In the genomic region with DNA sequence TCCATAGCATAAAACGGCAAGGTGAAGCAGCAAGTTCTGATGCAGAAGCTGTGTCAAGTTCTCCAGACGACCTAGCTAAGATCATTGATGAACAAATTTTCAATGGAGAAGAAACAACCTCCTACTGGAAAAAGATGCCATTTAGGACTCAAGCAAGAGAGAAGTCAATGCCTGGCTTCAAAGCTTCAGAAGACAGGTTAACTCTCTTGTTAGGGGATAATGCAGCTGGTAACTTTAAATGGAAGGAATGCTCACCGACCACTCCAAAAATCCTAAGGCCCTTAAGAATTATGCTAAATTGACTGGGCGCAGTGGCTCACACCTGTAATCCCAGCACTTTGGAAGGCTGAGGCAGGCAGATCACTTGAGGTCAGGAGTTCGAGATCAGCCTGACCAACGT, we compare ENCODE assay signal across 13 cellular contexts. TPM values are rescaled to one million over a fixed set of nuclear protein-coding genes. Genes with fewer than 3 reads are reported as not detected.
DNase-seq lines count a peak whose midpoint lies in the region; ATAC-seq and TF ChIP-seq lines count a peak whose summit lies in the region.
"Had no signal": no experiment of that assay in that cellular context is flagged by ENCODE, and none has a peak within 500 bp of the region (broad histone marks: within the 10 kb centered on the region; RNA-seq: fewer than 3 reads in every experiment).

No MANE protein-coding gene starts in this region.

- H3K27me3 ChIP-seq in Loucy (ENCODE audit: insufficient read depth, low read length, poor library complexity, severe bottlenecking) (no peaks in the 10 kb centered on the region), esophagus muscularis mucosa (no peaks in the 10 kb centered on the region), skeletal muscle satellite cell (ENCODE audit: control insufficient read depth, insufficient read depth, low read length) (no peaks in the 10 kb centered on the region)

- DNase-seq in activated CD4-positive, alpha-beta T cell treated with anti-CD3 and anti-CD28 coated beads, Interleukin-2, amount 10 ng/mL, durations not matched to agents 24 days and 14 days, result no peak
- DNase-seq in activated CD4-positive, alpha-beta T cell treated with anti-CD3 and anti-CD28 coated beads, Interleukin-2, amount 50 U/mL, for 48 hours, result no peak
- no peak for DNase-seq in esophagus muscularis mucosa (ENCODE audit: extremely low spot score)
- DNase-seq in NCI-H1092 treated with DMSO at 0.1 percent for 48 hours (lab: John Stamatoyannopoulos, UW), result no peak
- DNase-seq in NCI-H1417 (lab: John Stamatoyannopoulos, UW), result no peak
- DNase-seq: activated CD4-positive, alpha-beta T cell treated with anti-CD3 and anti-CD28 coated beads, Interleukin-2, amount 50 U/mL, for 1 hour; glutamatergic neuron; NCI-H524; nephron progenitor cell had no signal

- peak overlapping the region; percentile 63 for H3K4me3 Mint-ChIP-seq in activated CD4-positive, alpha-beta T cell treated with anti-CD3 and anti-CD28 coated beads, Interleukin-2, amount 10 ng/mL, durations not matched to agents 24 days and 14 days
- H3K4me3 Mint-ChIP-seq: nephron progenitor cell had no signal

- H3K4me2 ChIP-seq in Loucy (ENCODE audit: low read depth, low read length, poor library complexity, severe bottlenecking) (peak overlapping the region; percentile 70), skeletal muscle satellite cell (ENCODE audit: low read length) (peak overlapping the region; percentile 64)

- H3K9me3 Mint-ChIP-seq in activated CD4-positive, alpha-beta T cell treated with anti-CD3 and anti-CD28 coated beads, Interleukin-2, amount 10 ng/mL, durations not matched to agents 24 days and 14 days, result peaks cover 7% of the 10 kb centered on the region
- H3K9me3 Mint-ChIP-seq: stimulated activated naive CD8-positive, alpha-beta T cell treated with anti-CD3 and anti-CD28 coated beads, Interleukin-15, Interleukin-2, amounts not matched to agents 100 ng/mL and 50 ng/mL, for 24 hours had no signal

- peaks cover 10% of the 10 kb centered on the region for H3K4me1 Mint-ChIP-seq in activated CD4-positive, alpha-beta T cell treated with anti-CD3 and anti-CD28 coated beads, Interleukin-2, amount 10 ng/mL, durations not matched to agents 24 days and 14 days
- H3K4me1 Mint-ChIP-seq: nephron progenitor cell had no signal

- TF ChIP-seq CTCF in Loucy (conservative IDR thresholded peaks at IDR 0.05; ENCODE audit: low read length) (no peak), esophagus muscularis mucosa (IDR thresholded peaks at IDR 0.05) (no peak)

- no peaks in the 10 kb centered on the region for H3K9me2 ChIP-seq in Loucy (replicated peaks; ENCODE audit: low read depth, low read length)

- H3K36me3 Mint-ChIP-seq in activated CD4-positive, alpha-beta T cell treated with anti-CD3 and anti-CD28 coated beads, Interleukin-2, amount 10 ng/mL, durations not matched to agents 24 days and 14 days (ENCODE audit: low read depth), result peaks cover 6% of the 10 kb centered on the region

- no peak for TF ChIP-seq EP300 in esophagus muscularis mucosa (IDR thresholded peaks at IDR 0.05)

- peak overlapping the region; percentile 88 for H2AFZ ChIP-seq in Loucy (ENCODE audit: low read length)

- no peaks in the 10 kb centered on the region for H3F3A ChIP-seq in Loucy (ENCODE audit: low read depth)

- no peaks in the 10 kb centered on the region for H3K79me2 ChIP-seq in Loucy (ENCODE audit: insufficient read depth, low read length)

- WGBS in esophagus muscularis mucosa, result 88% methylated on average over 6 of the region's 6 CpGs

- H4K20me1 ChIP-seq in Loucy (ENCODE audit: insufficient read depth, low read length, poor library complexity, severe bottlenecking), result no peaks in the 10 kb centered on the region

- H3K27me3 Mint-ChIP-seq in activated CD4-positive, alpha-beta T cell treated with anti-CD3 and anti-CD28 coated beads, Interleukin-2, amount 10 ng/mL, durations not matched to agents 24 days and 14 days, result no peaks in the 10 kb centered on the region
- H3K27me3 Mint-ChIP-seq: stimulated activated naive CD8-positive, alpha-beta T cell treated with anti-CD3 and anti-CD28 coated beads, Interleukin-15, Interleukin-2, amounts not matched to agents 100 ng/mL and 50 ng/mL, for 24 hours had no signal

- peak overlapping the region in 2 of 4 donors; percentile 49 to 50 for H3K27ac ChIP-seq in esophagus muscularis mucosa (replicated peaks in 1 of 4)

- H3K4me3 ChIP-seq in Loucy (ENCODE audit: low read length, poor library complexity, severe bottlenecking) (peak overlapping the region; percentile 52), esophagus muscularis mucosa (peak overlapping the region in 3 of 4 donors; percentile 10 to 31 (median 18)), skeletal muscle satellite cell (ENCODE audit: low read length) (no peak overlapping the region)

- H3K27ac Mint-ChIP-seq in activated CD4-positive, alpha-beta T cell treated with anti-CD3 and anti-CD28 coated beads, Interleukin-2, amount 10 ng/mL, durations not matched to agents 24 days and 14 days, result no peak overlapping the region
- H3K27ac Mint-ChIP-seq: nephron progenitor cell had no signal

- H3K4me1 ChIP-seq in Loucy (ENCODE audit: insufficient read depth, low read length, poor library complexity, severe bottlenecking) (peaks cover 6% of the 10 kb centered on the region), esophagus muscularis mucosa (peaks cover 0 to 12% (median 7%) of the 10 kb centered on the region in 4 donors), skeletal muscle satellite cell (ENCODE audit: control insufficient read depth, insufficient read depth, low read length) (peaks cover 6% of the 10 kb centered on the region)

- H3K36me3 ChIP-seq in Loucy (ENCODE audit: insufficient read depth, low read length), result no peaks in the 10 kb centered on the region
- H3K36me3 ChIP-seq in esophagus muscularis mucosa, result peaks cover 0 to 7% (median 2%) of the 10 kb centered on the region in 4 donors
- peaks cover 12% of the 10 kb centered on the region for H3K36me3 ChIP-seq in skeletal muscle satellite cell (ENCODE audit: insufficient read depth, low read length)

- ATAC-seq in GM21717 (IDR thresholded peaks at IDR 0.05; ENCODE audit: unreplicated experiment), result no peak

- H3K9ac ChIP-seq in Loucy (ENCODE audit: low read depth, low read length, poor library complexity, severe bottlenecking) (peak overlapping the region; percentile 42), skeletal muscle satellite cell (ENCODE audit: low read depth, low read length) (no peak overlapping the region)

- TF ChIP-seq POLR2A in esophagus muscularis mucosa (IDR thresholded peaks at IDR 0.05; ENCODE audit: low read depth), result no peak

- intact Hi-C loops in activated CD4-positive, alpha-beta T cell treated with anti-CD3 and anti-CD28 coated beads, Interleukin-2, amount 10 ng/mL, durations not matched to agents 24 days and 14 days (cut with micrococcal nuclease), result no loop called here
- intact Hi-C loops in esophagus muscularis mucosa (cut with DNase I), result no loop called here

- H3K9me3 ChIP-seq in Loucy (ENCODE audit: insufficient read depth, low read depth, low read length) (no peaks in the 10 kb centered on the region), esophagus muscularis mucosa (no peaks in the 10 kb centered on the region), skeletal muscle satellite cell (replicated peaks; ENCODE audit: low read length) (no peaks in the 10 kb centered on the region)

RNA-seq across cellular contexts. Expression of gene CLTCL1, which starts 31.3 kb away (rescaled TPM):
- total RNA-seq in activated CD4-positive, alpha-beta T cell treated with anti-CD3 and anti-CD28 coated beads, Interleukin-2, amount 10 ng/mL, durations not matched to agents 24 days and 14 days, result 0.43 and 1.3 TPM in 2 replicates
- 1 to 10 TPM; 4.8 to 8.9 (median 6.0) TPM for total RNA-seq in esophagus muscularis mucosa
- 8.1 and 12.7 TPM in 2 replicates for total RNA-seq in skeletal muscle satellite cell (2012; rRNA removed)
